Comparison of ENCODE assay signal across 1 cellular context in genomic region chr7:150412016-150412415, GRCh38.
TF ChIP-seq lines count a peak whose summit lies in the region.

No MANE protein-coding gene starts in this region.

TF ChIP-seq in H1, 55 proteins besides CTCF, POLR2A, EP300 and RAD21:
- TF ChIP-seq MAFK (IDR thresholded peaks at IDR 0.05; ENCODE audit: low read depth, low read length) (no peak), SIX5 (IDR thresholded peaks at IDR 0.05; ENCODE audit: low read depth, low read length) (no peak)
